Comparison of ENCODE assay signal across 11 cellular contexts in genomic region chr4:100208964-100209363, GRCh38. TPM values are rescaled to one million over a fixed set of nuclear protein-coding genes. Genes with fewer than 3 reads are reported as not detected.
A peak's percentile ranks its signal among the peaks of the same experiment; 100 is the strongest.
DNase-seq lines count a peak whose midpoint lies in the region; ATAC-seq and TF ChIP-seq lines count a peak whose summit lies in the region.
"Had no signal": no experiment of that assay in that cellular context is flagged by ENCODE, and none has a peak within 500 bp of the region (broad histone marks: within the 10 kb centered on the region; RNA-seq: fewer than 3 reads in every experiment).

No MANE protein-coding gene starts in this region.

- no peak for DNase-seq in natural killer cell
- DNase-seq in activated naive CD4-positive, alpha-beta T cell treated with anti-CD3 and anti-CD28 coated beads for 36 hours: no peak
- no peak for DNase-seq in smooth muscle cell (lab: John Stamatoyannopoulos, UW; ENCODE audit: unreplicated experiment)
- no peak for DNase-seq in stimulated activated CD4-positive, alpha-beta T cell treated with anti-CD3 and anti-CD28 coated beads, Interleukin-4, amount 100 ng/mL, for 4 hours
- DNase-seq: activated effector memory CD4-positive, alpha-beta T cell treated with anti-CD3 and anti-CD28 coated beads, Interleukin-2, amount 50 U/mL, for 16 hours; NCI-H1092; stimulated activated CD4-positive, alpha-beta T cell treated with anti-CD3 and anti-CD28 coated beads, Interleukin-12 subunit alpha, Interleukin-12 subunit beta, amount 100 ng/mL, for 4 hours; tibial artery had no signal

- no peak overlapping the region for H3K4me3 Mint-ChIP-seq in natural killer cell
- no peak overlapping the region for H3K4me3 Mint-ChIP-seq in activated naive CD4-positive, alpha-beta T cell treated with anti-CD3 and anti-CD28 coated beads for 36 hours

- H3F3A ChIP-seq in smooth muscle cell (ENCODE audit: low read depth): no peaks in the 10 kb centered on the region

- H3K27me3 Mint-ChIP-seq in natural killer cell (ENCODE audit: low read depth in 2 of 2): peaks cover 15 to 24% of the 10 kb centered on the region in 2 donors
- peaks cover 16% of the 10 kb centered on the region for H3K27me3 Mint-ChIP-seq in activated naive CD4-positive, alpha-beta T cell treated with anti-CD3 and anti-CD28 coated beads for 36 hours (ENCODE audit: low read depth)

- ATAC-seq in GM19043 (IDR thresholded peaks at IDR 0.05; ENCODE audit: low read depth, unreplicated experiment) (peak; percentile 93), HG02642 (IDR thresholded peaks at IDR 0.05; ENCODE audit: poor library complexity, unreplicated experiment) (peak; percentile 92), HG03571 (IDR thresholded peaks at IDR 0.05; ENCODE audit: unreplicated experiment) (peak; percentile 94), natural killer cell (peak in 2 of 3 donors; percentile 40 to 56)

- H3K4me1 Mint-ChIP-seq in natural killer cell: peaks cover 14 to 16% of the 10 kb centered on the region in 2 donors
- H3K4me1 Mint-ChIP-seq in activated naive CD4-positive, alpha-beta T cell treated with anti-CD3 and anti-CD28 coated beads for 36 hours (ENCODE audit: low read depth): no peaks in the 10 kb centered on the region

- no peak overlapping the region for H3K9ac ChIP-seq in smooth muscle cell (ENCODE audit: low read depth)

- H3K4me1 ChIP-seq in smooth muscle cell (ENCODE audit: low read depth): no peaks in the 10 kb centered on the region
- H3K4me1 ChIP-seq: tibial artery had no signal

- H3K36me3 ChIP-seq in smooth muscle cell (ENCODE audit: low read depth): no peaks in the 10 kb centered on the region
- H3K36me3 ChIP-seq: tibial artery had no signal

- WGBS in smooth muscle cell (ENCODE audit: low lambda C conversion rate): 63% methylated on average over 1 of the region's 1 CpG

- H3K27ac Mint-ChIP-seq in natural killer cell: no peak overlapping the region
- H3K27ac Mint-ChIP-seq in activated naive CD4-positive, alpha-beta T cell treated with anti-CD3 and anti-CD28 coated beads for 36 hours: no peak overlapping the region

- no peak overlapping the region for H3K4me2 ChIP-seq in smooth muscle cell

- H3K79me2 ChIP-seq in smooth muscle cell (ENCODE audit: low read depth): no peaks in the 10 kb centered on the region

- TF ChIP-seq CTCF in natural killer cell (IDR thresholded peaks at IDR 0.05) (no peak), smooth muscle cell (IDR thresholded peaks at IDR 0.05; ENCODE audit: borderline replicate concordance, insufficient read depth, poor library complexity, severe bottlenecking) (no peak)

- H2AFZ ChIP-seq in smooth muscle cell (ENCODE audit: low read depth): no peak overlapping the region

- no peaks in the 10 kb centered on the region for H4K20me1 ChIP-seq in smooth muscle cell (ENCODE audit: low read depth)

- no peaks in the 10 kb centered on the region for H3K9me3 Mint-ChIP-seq in natural killer cell
- no peaks in the 10 kb centered on the region for H3K9me3 Mint-ChIP-seq in activated naive CD4-positive, alpha-beta T cell treated with anti-CD3 and anti-CD28 coated beads for 36 hours

- no peak overlapping the region for H3K4me3 ChIP-seq in smooth muscle cell
- H3K4me3 ChIP-seq: tibial artery had no signal

- CTCF ChIA-PET in activated naive CD4-positive, alpha-beta T cell treated with anti-CD3 and anti-CD28 coated beads for 36 hours (lab: Charles Lee): no interaction called here

- no peaks in the 10 kb centered on the region for H3K36me3 Mint-ChIP-seq in natural killer cell
- no peaks in the 10 kb centered on the region for H3K36me3 Mint-ChIP-seq in activated naive CD4-positive, alpha-beta T cell treated with anti-CD3 and anti-CD28 coated beads for 36 hours (ENCODE audit: low read depth)

- no peaks in the 10 kb centered on the region for H3K9me3 ChIP-seq in smooth muscle cell (replicated peaks; ENCODE audit: low read depth)
- H3K9me3 ChIP-seq: tibial artery had no signal

- H3K27ac ChIP-seq in smooth muscle cell (ENCODE audit: low read depth): no peak overlapping the region
- H3K27ac ChIP-seq: tibial artery had no signal

- intact Hi-C loops in natural killer cell (cut with micrococcal nuclease): no loop called here
- intact Hi-C loops in activated naive CD4-positive, alpha-beta T cell treated with anti-CD3 and anti-CD28 coated beads for 36 hours (cut with micrococcal nuclease): no loop called here

- H3K27me3 ChIP-seq in smooth muscle cell (ENCODE audit: low read depth): no peaks in the 10 kb centered on the region
- H3K27me3 ChIP-seq: tibial artery had no signal

RNA-seq across cellular contexts. Expression of gene DDIT4L, which starts 18.7 kb away (rescaled TPM):
- total RNA-seq in natural killer cell: not detected
- total RNA-seq in activated naive CD4-positive, alpha-beta T cell treated with anti-CD3 and anti-CD28 coated beads for 36 hours: under 1 TPM; 0.49 to 0.64 TPM
- 0.31 and 0.40 TPM in 2 replicates for total RNA-seq in smooth muscle cell
- polyA plus RNA-seq in smooth muscle cell: 0.34 TPM in 1 of 2 replicates, not detected in the other
